ENCODE assay signal across 1 cellular context in genomic region chr3:39149059-39149455, GRCh38.
TF ChIP-seq lines count a peak whose summit lies in the region.

No MANE protein-coding gene starts in this region.

TF ChIP-seq in GM12878, 131 proteins besides CTCF, POLR2A, EP300 and RAD21 (continues in another document):
- TF ChIP-seq RELA (IDR thresholded peaks at IDR 0.05; ENCODE audit: borderline replicate concordance, partially characterized antibody) (no peak), MYB (IDR thresholded peaks at IDR 0.05; ENCODE audit: borderline replicate concordance, low read depth, low read length) (no peak), PML (IDR thresholded peaks at IDR 0.05; ENCODE audit: low read length) (no peak), REST (IDR thresholded peaks at IDR 0.05; ENCODE audit: low read depth, low read length) (no peak), KAT2A (conservative IDR thresholded peaks at IDR 0.05; ENCODE audit: control insufficient read depth, low read depth, low read length) (no peak), ATF2 (IDR thresholded peaks at IDR 0.05; ENCODE audit: low read length) (no peak), ZNF207 (IDR thresholded peaks at IDR 0.05; ENCODE audit: borderline replicate concordance) (no peak), FOS (IDR thresholded peaks at IDR 0.05; ENCODE audit: borderline replicate concordance, extremely low read depth, insufficient read length) (no peak), CREB1 (IDR thresholded peaks at IDR 0.05; ENCODE audit: low read depth) (no peak), CREM (IDR thresholded peaks at IDR 0.05; ENCODE audit: low read depth) (no peak; the same call in 1 of the 2 replicates), BHLHE40 (IDR thresholded peaks at IDR 0.05; ENCODE audit: borderline replicate concordance in 1 of 2, low read depth in 2 of 2, low read length in 1 of 2) (peak in 1 of 2 experiments; percentile 35; a peak in 1 of 4 replicates), USF2 (IDR thresholded peaks at IDR 0.05; ENCODE audit: borderline replicate concordance, low read depth, low read length) (no peak), PBX3 (IDR thresholded peaks at IDR 0.05; ENCODE audit: insufficient replicate concordance, low read depth, low read length) (no peak), E2F4 (IDR thresholded peaks at IDR 0.05; ENCODE audit: low read depth, low read length) (no peak), HDGF (IDR thresholded peaks at IDR 0.05) (no peak), FOXK2 (IDR thresholded peaks at IDR 0.05) (no peak), MTA2 (IDR thresholded peaks at IDR 0.05; ENCODE audit: low read depth) (no peak), NRF1 (conservative IDR thresholded peaks at IDR 0.05; ENCODE audit: low read depth, low read length) (no peak), ZZZ3 (IDR thresholded peaks at IDR 0.05; ENCODE audit: control insufficient read depth, insufficient read length, low read depth) (no peak), NFYA (IDR thresholded peaks at IDR 0.05; ENCODE audit: borderline replicate concordance, low read depth, low read length) (no peak), ZBTB11 (CRISPR knock-in tag; IDR thresholded peaks at IDR 0.05) (no peak), CHD4 (IDR thresholded peaks at IDR 0.05) (no peak), BCLAF1 (IDR thresholded peaks at IDR 0.05) (no peak), TBL1XR1 (IDR thresholded peaks at IDR 0.05; ENCODE audit: low read depth, low read length) (no peak), NR2F1 (conservative IDR thresholded peaks at IDR 0.05) (no peak), NBN (IDR thresholded peaks at IDR 0.05) (no peak), EED (IDR thresholded peaks at IDR 0.05; ENCODE audit: low read depth) (no peak), SMAD1 (IDR thresholded peaks at IDR 0.05; ENCODE audit: low read depth, partially characterized antibody) (peak; percentile 18), HSF1 (IDR thresholded peaks at IDR 0.05; ENCODE audit: low read depth, low read length) (no peak), CBX3 (IDR thresholded peaks at IDR 0.05; ENCODE audit: borderline replicate concordance, low read depth) (no peak), IRF5 (IDR thresholded peaks at IDR 0.05; ENCODE audit: borderline replicate concordance) (no peak), POU2F2 (IDR thresholded peaks at IDR 0.05; ENCODE audit: borderline replicate concordance, low read depth, low read length) (peak; percentile 73; the same call in 2 of the 3 replicates), CUX1 (IDR thresholded peaks at IDR 0.05; ENCODE audit: insufficient replicate concordance, low read depth, low read length) (no peak)
